8 cellular contexts compared by ENCODE assay signal in genomic region chr9:109498195-109499060, GRCh38. TPM values are rescaled to one million over a fixed set of nuclear protein-coding genes. Genes with fewer than 3 reads are reported as not detected.
A peak's percentile ranks its signal among the peaks of the same experiment; 100 is the strongest.
DNase-seq lines count a peak whose midpoint lies in the region; ATAC-seq lines count a peak whose summit lies in the region.

Gene PTPN3, minus strand, starts transcription at chr9:109498307. Its CDS starts 34,873 bp downstream, at chr9:109463434.

- POLR2A ChIA-PET in activated CD4-positive, alpha-beta T cell treated with anti-CD3 and anti-CD28 coated beads, Interleukin-2, amount 10 ng/mL, durations not matched to agents 7 days and 5 days (lab: Charles Lee) = no interaction called here
- POLR2A ChIA-PET in activated CD8-positive, alpha-beta T cell treated with anti-CD3 and anti-CD28 coated beads, Interleukin-2, amount 10 ng/mL, durations not matched to agents 7 days and 5 days (lab: Charles Lee) = no interaction called here

- no peaks in the 10 kb centered on the region for H3K9me3 Mint-ChIP-seq in activated CD4-positive, alpha-beta T cell treated with anti-CD3 and anti-CD28 coated beads, Interleukin-2, amount 10 ng/mL, durations not matched to agents 7 days and 5 days
- no peaks in the 10 kb centered on the region for H3K9me3 Mint-ChIP-seq in activated CD8-positive, alpha-beta T cell treated with anti-CD3 and anti-CD28 coated beads, Interleukin-2, amount 10 ng/mL, durations not matched to agents 7 days and 5 days (ENCODE audit: insufficient read depth)
- no peaks in the 10 kb centered on the region for H3K9me3 Mint-ChIP-seq in stimulated activated memory B cell treated with anti-CD40 and anti-IgM and Interleukin-4, amounts not matched to agents 10 μg/mL and 1 μg/mL and 100 μg/mL, for 72 hours

- H3K4me3 ChIP-seq in iPS-11a (ENCODE audit: low read depth, low read length) = peak within 1 kb of the TSS; percentile 43

- H3K36me3 Mint-ChIP-seq in activated CD4-positive, alpha-beta T cell treated with anti-CD3 and anti-CD28 coated beads, Interleukin-2, amount 10 ng/mL, durations not matched to agents 7 days and 5 days (ENCODE audit: low read depth) = no peaks in the 10 kb centered on the region
- peaks cover 7% of the 10 kb centered on the region for H3K36me3 Mint-ChIP-seq in activated CD8-positive, alpha-beta T cell treated with anti-CD3 and anti-CD28 coated beads, Interleukin-2, amount 10 ng/mL, durations not matched to agents 7 days and 5 days (ENCODE audit: low read depth)
- no peaks in the 10 kb centered on the region for H3K36me3 Mint-ChIP-seq in stimulated activated memory B cell treated with anti-CD40 and anti-IgM and Interleukin-4, amounts not matched to agents 10 μg/mL and 1 μg/mL and 100 μg/mL, for 72 hours

- peak; percentile 27 for ATAC-seq in activated CD8-positive, alpha-beta T cell treated with anti-CD3 and anti-CD28 coated beads, Interleukin-2, amount 10 ng/mL, durations not matched to agents 7 days and 5 days
- no peak for ATAC-seq in stimulated activated memory B cell treated with anti-CD40 and anti-IgM and Interleukin-4, amounts not matched to agents 10 μg/mL and 1 μg/mL and 100 μg/mL, for 72 hours
- no peak for ATAC-seq in HG02571 (IDR thresholded peaks at IDR 0.05; ENCODE audit: unreplicated experiment)

- DNase-seq in activated CD4-positive, alpha-beta T cell treated with anti-CD3 and anti-CD28 coated beads, Interleukin-2, amount 10 ng/mL, durations not matched to agents 7 days and 5 days = no peak
- DNase-seq in activated CD4-positive, alpha-beta T cell treated with anti-CD3 and anti-CD28 coated beads for 1 hour = no peak
- DNase-seq in activated CD8-positive, alpha-beta T cell treated with anti-CD3 and anti-CD28 coated beads, Interleukin-2, amount 10 ng/mL, durations not matched to agents 7 days and 5 days = no peak
- no peak for DNase-seq in COLO829 (ENCODE audit: low spot score)
- no peak for DNase-seq in stimulated activated CD4-positive, alpha-beta T cell treated with anti-CD3 and anti-CD28 coated beads, Interleukin-1b, Interleukin-23, amount 100 ng/mL, for 48 hours

- H3K27me3 Mint-ChIP-seq in activated CD4-positive, alpha-beta T cell treated with anti-CD3 and anti-CD28 coated beads, Interleukin-2, amount 10 ng/mL, durations not matched to agents 7 days and 5 days = peaks cover 77% of the 10 kb centered on the region
- peaks cover 64% of the 10 kb centered on the region for H3K27me3 Mint-ChIP-seq in activated CD8-positive, alpha-beta T cell treated with anti-CD3 and anti-CD28 coated beads, Interleukin-2, amount 10 ng/mL, durations not matched to agents 7 days and 5 days (ENCODE audit: low read depth)
- peaks cover 82% of the 10 kb centered on the region for H3K27me3 Mint-ChIP-seq in stimulated activated memory B cell treated with anti-CD40 and anti-IgM and Interleukin-4, amounts not matched to agents 10 μg/mL and 1 μg/mL and 100 μg/mL, for 72 hours

- no peak within 1 kb of the TSS for H3K27ac Mint-ChIP-seq in activated CD4-positive, alpha-beta T cell treated with anti-CD3 and anti-CD28 coated beads, Interleukin-2, amount 10 ng/mL, durations not matched to agents 7 days and 5 days
- H3K27ac Mint-ChIP-seq in activated CD8-positive, alpha-beta T cell treated with anti-CD3 and anti-CD28 coated beads, Interleukin-2, amount 10 ng/mL, durations not matched to agents 7 days and 5 days = no peak within 1 kb of the TSS
- H3K27ac Mint-ChIP-seq in stimulated activated memory B cell treated with anti-CD40 and anti-IgM and Interleukin-4, amounts not matched to agents 10 μg/mL and 1 μg/mL and 100 μg/mL, for 72 hours = no peak within 1 kb of the TSS

- CTCF ChIA-PET in activated CD4-positive, alpha-beta T cell treated with anti-CD3 and anti-CD28 coated beads, Interleukin-2, amount 10 ng/mL, durations not matched to agents 7 days and 5 days (lab: Charles Lee) = interaction anchor here (0.6 to 1.6 kb wide), 3 partner anchors 23 to 990 kb away, joined by 3 to 5 read pairs (median 4); no protein-coding TSS in a partner anchor
- CTCF ChIA-PET in activated CD8-positive, alpha-beta T cell treated with anti-CD3 and anti-CD28 coated beads, Interleukin-2, amount 10 ng/mL, durations not matched to agents 7 days and 5 days (lab: Charles Lee) = no interaction called here

- peak within 1 kb of the TSS; percentile 15 for H3K4me3 Mint-ChIP-seq in activated CD4-positive, alpha-beta T cell treated with anti-CD3 and anti-CD28 coated beads, Interleukin-2, amount 10 ng/mL, durations not matched to agents 7 days and 5 days
- H3K4me3 Mint-ChIP-seq in activated CD8-positive, alpha-beta T cell treated with anti-CD3 and anti-CD28 coated beads, Interleukin-2, amount 10 ng/mL, durations not matched to agents 7 days and 5 days = peak within 1 kb of the TSS; percentile 2
- H3K4me3 Mint-ChIP-seq in stimulated activated memory B cell treated with anti-CD40 and anti-IgM and Interleukin-4, amounts not matched to agents 10 μg/mL and 1 μg/mL and 100 μg/mL, for 72 hours = peak within 1 kb of the TSS; percentile 22

- peaks cover 9% of the 10 kb centered on the region for H3K4me1 Mint-ChIP-seq in activated CD4-positive, alpha-beta T cell treated with anti-CD3 and anti-CD28 coated beads, Interleukin-2, amount 10 ng/mL, durations not matched to agents 7 days and 5 days
- no peaks in the 10 kb centered on the region for H3K4me1 Mint-ChIP-seq in activated CD8-positive, alpha-beta T cell treated with anti-CD3 and anti-CD28 coated beads, Interleukin-2, amount 10 ng/mL, durations not matched to agents 7 days and 5 days (ENCODE audit: low read depth)
- peaks cover 8% of the 10 kb centered on the region for H3K4me1 Mint-ChIP-seq in stimulated activated memory B cell treated with anti-CD40 and anti-IgM and Interleukin-4, amounts not matched to agents 10 μg/mL and 1 μg/mL and 100 μg/mL, for 72 hours

RNA-seq across cellular contexts. Expression of gene PTPN3, which starts in this region (rescaled TPM):
- not detected for total RNA-seq in activated CD4-positive, alpha-beta T cell treated with anti-CD3 and anti-CD28 coated beads, Interleukin-2, amount 10 ng/mL, durations not matched to agents 7 days and 5 days
- total RNA-seq in activated CD8-positive, alpha-beta T cell treated with anti-CD3 and anti-CD28 coated beads, Interleukin-2, amount 10 ng/mL, durations not matched to agents 7 days and 5 days = under 1 TPM in 1 of 2 experiments, not detected in 1; 0.03 TPM

Comparison
In these comparisons a context has a peak if more than half of its experiments do, and no peak if none do; other contexts are left out.
1. Peak in ATAC-seq in activated CD8-positive, alpha-beta T cell treated with anti-CD3 and anti-CD28 coated beads, Interleukin-2, amount 10 ng/mL, durations not matched to agents 7 days and 5 days; RNA of the gene not detected or under 1 TPM.